9 cellular contexts compared by ENCODE assay signal in the genomic region with DNA sequence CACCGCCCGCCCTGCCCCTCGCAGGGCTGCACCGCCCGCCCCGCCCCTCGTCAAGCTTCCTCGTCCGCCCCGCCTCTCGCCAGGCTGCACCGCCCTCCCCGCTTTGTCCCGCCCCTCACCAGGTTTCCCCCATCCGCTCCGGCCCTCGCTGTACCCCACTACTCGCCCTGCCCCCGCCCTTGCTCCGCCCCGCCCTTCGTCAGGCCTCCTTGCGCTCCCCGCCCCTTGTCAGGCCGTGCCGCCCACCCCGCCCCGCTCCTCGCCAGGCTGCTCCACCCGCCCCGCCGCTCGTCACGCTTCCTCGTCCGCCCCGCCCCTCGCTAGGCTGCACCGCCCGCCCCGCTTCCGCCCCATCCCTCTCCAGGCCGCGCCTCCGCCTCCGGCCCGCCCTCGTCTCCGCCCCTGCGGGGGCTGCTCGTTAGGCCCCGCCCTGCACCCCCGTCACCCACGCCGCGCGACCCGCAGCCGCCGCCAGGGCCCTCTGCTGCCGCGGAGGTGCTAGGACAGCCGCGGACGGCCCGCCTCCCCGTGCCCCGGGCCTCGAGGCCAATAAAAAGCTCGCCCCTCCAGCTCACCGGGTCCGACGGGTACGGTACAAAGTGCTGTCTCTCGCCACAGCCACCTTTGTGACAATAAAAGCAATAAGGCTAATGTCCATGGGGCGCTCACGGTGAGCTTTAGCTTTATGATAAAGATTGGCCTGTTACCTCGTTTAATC. TPM values are rescaled to one million over a fixed set of nuclear protein-coding genes. Genes with fewer than 3 reads are reported as not detected.
DNase-seq lines count a peak whose midpoint lies in the region; ATAC-seq, FAIRE-seq and TF ChIP-seq lines count a peak whose summit lies in the region.
"Had no signal": no experiment of that assay in that cellular context is flagged by ENCODE, and none has a peak within 500 bp of the region (broad histone marks: within the 10 kb centered on the region; RNA-seq: fewer than 3 reads in every experiment).

No MANE protein-coding gene starts in this region.

- 1% methylated on average over 77 of the region's 78 CpGs for WGBS in HepG2 (ENCODE audit: low lambda C conversion rate)

- TF ChIP-seq POLR2A in HepG2 (IDR thresholded peaks at IDR 0.05; ENCODE audit: insufficient read depth in 1 of 2, low read depth in 2 of 2, low read length in 2 of 2): peak; percentile 52 to 68; a peak in 3 of 4 replicates

- H3K4me1 Mint-ChIP-seq in activated CD4-positive, alpha-beta T cell treated with anti-CD3 and anti-CD28 coated beads, Interleukin-2, amount 10 ng/mL, durations not matched to agents 7 days and 5 days: peaks cover 17% of the 10 kb centered on the region

- peak overlapping the region; percentile 96 for H3K4me3 Mint-ChIP-seq in activated CD4-positive, alpha-beta T cell treated with anti-CD3 and anti-CD28 coated beads, Interleukin-2, amount 10 ng/mL, durations not matched to agents 7 days and 5 days

- H3K9ac ChIP-seq in HepG2 (ENCODE audit: insufficient read depth, low read depth, low read length): peak overlapping the region; percentile 62

- no peaks in the 10 kb centered on the region for H3K9me3 Mint-ChIP-seq in activated CD4-positive, alpha-beta T cell treated with anti-CD3 and anti-CD28 coated beads, Interleukin-2, amount 10 ng/mL, durations not matched to agents 7 days and 5 days

- TF ChIP-seq RAD21 in HepG2 (CRISPR knock-in tag; IDR thresholded peaks at IDR 0.05): peak; percentile 67; the same call in 1 of the 2 replicates

- BruUV-seq in HepG2 (replicated peaks; lab: Mats Ljungman, UMichigan): no TSS peak

- peak overlapping the region; percentile 99 for H2AFZ ChIP-seq in HepG2 (ENCODE audit: low read length)

- peaks cover 3% of the 10 kb centered on the region for H3K27me3 Mint-ChIP-seq in activated CD4-positive, alpha-beta T cell treated with anti-CD3 and anti-CD28 coated beads, Interleukin-2, amount 10 ng/mL, durations not matched to agents 7 days and 5 days

- H3K4me1 ChIP-seq in HepG2 (ENCODE audit: insufficient read depth, low read length): peaks cover 30% of the 10 kb centered on the region

- H3K27me3 ChIP-seq in HepG2 (ENCODE audit: control insufficient read depth in 1 of 2, insufficient read depth in 2 of 2, low read length in 2 of 2): no peaks in the 10 kb centered on the region; a peak in 1 of 5 replicates

- TF ChIP-seq CTCF in HepG2 (CRISPR knock-in tag; IDR thresholded peaks at IDR 0.05): peak; percentile 78

- peak overlapping the region; percentile 97 for H3K4me2 ChIP-seq in HepG2 (ENCODE audit: low read depth, low read length)

- POLR2A ChIA-PET in activated CD4-positive, alpha-beta T cell treated with anti-CD3 and anti-CD28 coated beads, Interleukin-2, amount 10 ng/mL, durations not matched to agents 7 days and 5 days (lab: Charles Lee): no interaction called here
- POLR2A ChIA-PET in HepG2 (lab: Yijun Ruan, JAX): interaction anchor here (0.6 to 2.8 kb wide), 47 partner anchors 9 to 1118 kb away, joined by 3 to 29 read pairs (median 5); a partner anchor contains a TSS

- no peaks in the 10 kb centered on the region for H3K9me3 ChIP-seq in HepG2 (ENCODE audit: low read length)

- peak overlapping the region; percentile 53 to 70 (median 68) for H3K4me3 ChIP-seq in HepG2 (replicated peaks in 1 of 3; ENCODE audit: insufficient read depth in 1 of 3, low read depth in 2 of 3, low read length in 3 of 3)

- peaks cover 12% of the 10 kb centered on the region for H3K79me2 ChIP-seq in HepG2 (ENCODE audit: insufficient read depth, low read length)

- H3K27ac ChIP-seq in HepG2 (ENCODE audit: extremely low read length, insufficient read depth, low read length): peak overlapping the region; percentile 68

- FAIRE-seq in HepG2 (lab: Jason Lieb, UNC): peak; percentile 4

- peaks cover 22 to 29% of the 10 kb centered on the region in 2 experiments for H3K36me3 ChIP-seq in HepG2 (replicated peaks in 1 of 2; ENCODE audit: control insufficient read depth in 1 of 2, insufficient read depth in 2 of 2, low read length in 2 of 2)

- intact Hi-C loops in HepG2 (cut with micrococcal nuclease; ENCODE audit: unreplicated experiment): loop anchor here (1.0 to 5.0 kb wide), 3 partner anchors 109 to 209 kb away; a partner anchor contains a TSS

- in situ Hi-C loops in HepG2 (cut with HindIII; ENCODE audit: extremely low pct_ligation_motif_present, low pct_unique_long_range_greater_than_20kb): no loop called here

- peak; percentile 90 to 100 (median 97) for DNase-seq in C1 segment of cervical spinal cord (lab: John Stamatoyannopoulos, UW)
- DNase-seq in NCI-H526 treated with DMSO at 0.1 percent for 48 hours (lab: John Stamatoyannopoulos, UW): peak; percentile 92
- DNase-seq in activated CD4-positive, alpha-beta T cell treated with anti-CD3 and anti-CD28 coated beads, Interleukin-2, amount 10 ng/mL, durations not matched to agents 7 days and 5 days: peak; percentile 97
- peak; percentile 87 for DNase-seq in cortex of kidney (lab: John Stamatoyannopoulos, UW)
- DNase-seq in HepG2 (ENCODE audit: low spot score): peak; percentile 87
- DNase-seq in stimulated activated CD4-positive, alpha-beta T cell treated with anti-CD3 and anti-CD28 coated beads, Interleukin-2, amount 100 ng/mL, for 4 hours (ENCODE audit: low read depth): peak; percentile 99

- CTCF ChIA-PET in activated CD4-positive, alpha-beta T cell treated with anti-CD3 and anti-CD28 coated beads, Interleukin-2, amount 10 ng/mL, durations not matched to agents 7 days and 5 days (lab: Charles Lee): interaction anchor here (0.6 to 3.2 kb wide), 24 partner anchors 10 to 496 kb away, joined by 3 to 16 read pairs (median 3); a partner anchor contains a TSS
- CTCF ChIA-PET in HepG2 (lab: Yijun Ruan, JAX; ENCODE audit: low intra/inter-chr PET ratio, low total read pairs): no interaction called here

- peaks cover 4% of the 10 kb centered on the region; the same call in 1 of the 2 replicates for H4K20me1 ChIP-seq in HepG2 (ENCODE audit: insufficient read depth, low read length)

- H3K27ac Mint-ChIP-seq in activated CD4-positive, alpha-beta T cell treated with anti-CD3 and anti-CD28 coated beads, Interleukin-2, amount 10 ng/mL, durations not matched to agents 7 days and 5 days: peak overlapping the region; percentile 90

- TF ChIP-seq EP300 in HepG2 (IDR thresholded peaks at IDR 0.05; ENCODE audit: low read depth in 2 of 2, low read length in 2 of 2) (peak in 1 of 2 experiments; percentile 12; a peak in 1 of 4 replicates), HepG2 (CRISPR knock-in tag; IDR thresholded peaks at IDR 0.05; ENCODE audit: borderline replicate concordance) (no peak)

- peak; percentile 73 for ATAC-seq in GM19372 (IDR thresholded peaks at IDR 0.05; ENCODE audit: low read depth, unreplicated experiment)
- ATAC-seq in HG03520 (IDR thresholded peaks at IDR 0.05; ENCODE audit: unreplicated experiment): peak; percentile 83
- peak; percentile 74 for ATAC-seq in HepG2

- H3K36me3 Mint-ChIP-seq in activated CD4-positive, alpha-beta T cell treated with anti-CD3 and anti-CD28 coated beads, Interleukin-2, amount 10 ng/mL, durations not matched to agents 7 days and 5 days (ENCODE audit: low read depth): peaks cover 29% of the 10 kb centered on the region

RNA-seq across cellular contexts. Expression of a gene that starts 0.6 kb away (rescaled TPM):
- total RNA-seq in activated CD4-positive, alpha-beta T cell treated with anti-CD3 and anti-CD28 coated beads, Interleukin-2, amount 10 ng/mL, durations not matched to agents 7 days and 5 days: 10 to 100 TPM; 58.8 to 64.9 TPM
- total RNA-seq in HepG2 (2016; rRNA removed; fragmentation: Illumina TruSeq; extraction: Trizol): 103 and 104 TPM in 2 replicates
- 50.2 and 51.7 TPM in 2 replicates for total RNA-seq in HepG2 (2016; cell fraction: cytosol; rRNA removed; fragmentation: Illumina TruSeq; extraction: Trizol; ENCODE audit: low read depth)
- total RNA-seq in HepG2 (2016; cell fraction: insoluble cytoplasmic fraction; rRNA removed; fragmentation: Illumina TruSeq; extraction: Trizol): 93.4 and 106 TPM in 2 replicates
- 77.6 and 92.7 TPM in 2 replicates for total RNA-seq in HepG2 (2016; cell fraction: membrane; rRNA removed; fragmentation: Illumina TruSeq; extraction: Trizol)
- total RNA-seq in HepG2 (2016; cell fraction: nucleus; rRNA removed; fragmentation: Illumina TruSeq; extraction: Trizol): 62.5 and 67.1 TPM in 2 replicates
- polyA plus RNA-seq in HepG2 (2011; rRNA removed): 109 and 130 TPM in 2 replicates
- polyA plus RNA-seq in HepG2 (2011; cell fraction: cytosol; rRNA removed): 66.5 and 97.7 TPM in 2 replicates
- polyA plus RNA-seq in HepG2 (2011; cell fraction: nucleus; rRNA removed): 277 and 306 TPM in 2 replicates
- 76.3 and 101 TPM in 2 replicates for polyA plus RNA-seq in HepG2 (2012)
- 62.5 and 80.3 TPM in 2 replicates for polyA plus RNA-seq in HepG2 (2016; cell fraction: cytosol; fragmentation: Illumina TruSeq; extraction: Trizol; ENCODE audit: low read depth)
- polyA plus RNA-seq in HepG2 (2016; cell fraction: insoluble cytoplasmic fraction; fragmentation: Illumina TruSeq; extraction: Trizol; ENCODE audit: low read depth): 93.7 and 94.8 TPM in 2 replicates
- polyA plus RNA-seq in HepG2 (2016; cell fraction: membrane; fragmentation: Illumina TruSeq; extraction: Trizol; ENCODE audit: low read depth): 72.3 and 84.5 TPM in 2 replicates
- polyA plus RNA-seq in HepG2 (2016; cell fraction: nucleus; fragmentation: Illumina TruSeq; extraction: Trizol; ENCODE audit: insufficient read depth, low read depth): 145 and 149 TPM in 2 replicates
- 78.0 and 193 TPM in 2 replicates for polyA minus RNA-seq in HepG2 (2011; rRNA and poly(A)+ RNA removed; ENCODE audit: low replicate concordance)
- polyA minus RNA-seq in HepG2 (2011; cell fraction: cytosol; rRNA and poly(A)+ RNA removed): 37.2 and 45.9 TPM in 2 replicates
- 77.3 and 82.6 TPM in 2 replicates for polyA minus RNA-seq in HepG2 (2011; cell fraction: nucleus; rRNA and poly(A)+ RNA removed)

RNA-seq across cellular contexts. Expression of a gene that starts 29.9 kb away (rescaled TPM):
- not detected for total RNA-seq in activated CD4-positive, alpha-beta T cell treated with anti-CD3 and anti-CD28 coated beads, Interleukin-2, amount 10 ng/mL, durations not matched to agents 7 days and 5 days
- not detected in 2 replicates for total RNA-seq in HepG2 (2016; rRNA removed; fragmentation: Illumina TruSeq; extraction: Trizol)
- 0.10 TPM in 1 of 2 replicates, not detected in the other for total RNA-seq in HepG2 (2016; cell fraction: cytosol; rRNA removed; fragmentation: Illumina TruSeq; extraction: Trizol; ENCODE audit: low read depth)
- not detected in 2 replicates for total RNA-seq in HepG2 (2016; cell fraction: insoluble cytoplasmic fraction; rRNA removed; fragmentation: Illumina TruSeq; extraction: Trizol)
- total RNA-seq in HepG2 (2016; cell fraction: membrane; rRNA removed; fragmentation: Illumina TruSeq; extraction: Trizol): not detected in 2 replicates
- not detected in 2 replicates for total RNA-seq in HepG2 (2016; cell fraction: nucleus; rRNA removed; fragmentation: Illumina TruSeq; extraction: Trizol)
- 0.21 TPM in 1 of 2 replicates, not detected in the other for polyA plus RNA-seq in HepG2 (2011; rRNA removed)
- polyA plus RNA-seq in HepG2 (2011; cell fraction: cytosol; rRNA removed): 0.05 and 0.09 TPM in 2 replicates
- polyA plus RNA-seq in HepG2 (2011; cell fraction: nucleus; rRNA removed): 0.51 TPM in 1 of 2 replicates, not detected in the other
- not detected in 2 replicates for polyA plus RNA-seq in HepG2 (2012)
- polyA plus RNA-seq in HepG2 (2016; cell fraction: cytosol; fragmentation: Illumina TruSeq; extraction: Trizol; ENCODE audit: low read depth): not detected in 2 replicates
- polyA plus RNA-seq in HepG2 (2016; cell fraction: insoluble cytoplasmic fraction; fragmentation: Illumina TruSeq; extraction: Trizol; ENCODE audit: low read depth): not detected in 2 replicates
- polyA plus RNA-seq in HepG2 (2016; cell fraction: membrane; fragmentation: Illumina TruSeq; extraction: Trizol; ENCODE audit: low read depth): not detected in 2 replicates
- not detected in 2 replicates for polyA plus RNA-seq in HepG2 (2016; cell fraction: nucleus; fragmentation: Illumina TruSeq; extraction: Trizol; ENCODE audit: insufficient read depth, low read depth)
- 0.06 and 8.3 TPM in 2 replicates for polyA minus RNA-seq in HepG2 (2011; rRNA and poly(A)+ RNA removed; ENCODE audit: low replicate concordance)
- not detected in 2 replicates for polyA minus RNA-seq in HepG2 (2011; cell fraction: cytosol; rRNA and poly(A)+ RNA removed)
- not detected in 2 replicates for polyA minus RNA-seq in HepG2 (2011; cell fraction: nucleus; rRNA and poly(A)+ RNA removed)
- total RNA-seq: glomerular endothelial cell had no signal

RNA-seq across cellular contexts. Expression of a gene that starts 46.4 kb away (rescaled TPM):
- total RNA-seq in activated CD4-positive, alpha-beta T cell treated with anti-CD3 and anti-CD28 coated beads, Interleukin-2, amount 10 ng/mL, durations not matched to agents 7 days and 5 days: 1 to 10 TPM; 2.0 to 2.6 TPM
- 0.18 TPM in 1 of 2 replicates, not detected in the other for total RNA-seq in HepG2 (2016; rRNA removed; fragmentation: Illumina TruSeq; extraction: Trizol)
- total RNA-seq in HepG2 (2016; cell fraction: cytosol; rRNA removed; fragmentation: Illumina TruSeq; extraction: Trizol; ENCODE audit: low read depth): 0.51 TPM in 1 of 2 replicates, not detected in the other
- total RNA-seq in HepG2 (2016; cell fraction: insoluble cytoplasmic fraction; rRNA removed; fragmentation: Illumina TruSeq; extraction: Trizol): 0.06 TPM in 1 of 2 replicates, not detected in the other
- total RNA-seq in HepG2 (2016; cell fraction: membrane; rRNA removed; fragmentation: Illumina TruSeq; extraction: Trizol): 0.12 and 1.1 TPM in 2 replicates
- 0.71 TPM in 1 of 2 replicates, not detected in the other for total RNA-seq in HepG2 (2016; cell fraction: nucleus; rRNA removed; fragmentation: Illumina TruSeq; extraction: Trizol)
- polyA plus RNA-seq in HepG2 (2011; rRNA removed): 0.24 and 0.94 TPM in 2 replicates
- polyA plus RNA-seq in HepG2 (2011; cell fraction: cytosol; rRNA removed): 0.13 and 0.20 TPM in 2 replicates
- 0.45 and 1.0 TPM in 2 replicates for polyA plus RNA-seq in HepG2 (2011; cell fraction: nucleus; rRNA removed)
- 0.93 and 1.4 TPM in 2 replicates for polyA plus RNA-seq in HepG2 (2012)
- 0.38 and 0.63 TPM in 2 replicates for polyA plus RNA-seq in HepG2 (2016; cell fraction: cytosol; fragmentation: Illumina TruSeq; extraction: Trizol; ENCODE audit: low read depth)
- polyA plus RNA-seq in HepG2 (2016; cell fraction: insoluble cytoplasmic fraction; fragmentation: Illumina TruSeq; extraction: Trizol; ENCODE audit: low read depth): 0.98 TPM in 1 of 2 replicates, not detected in the other
- polyA plus RNA-seq in HepG2 (2016; cell fraction: membrane; fragmentation: Illumina TruSeq; extraction: Trizol; ENCODE audit: low read depth): 0.58 and 1.4 TPM in 2 replicates
- polyA plus RNA-seq in HepG2 (2016; cell fraction: nucleus; fragmentation: Illumina TruSeq; extraction: Trizol; ENCODE audit: insufficient read depth, low read depth): 0.41 TPM in 1 of 2 replicates, not detected in the other
- polyA minus RNA-seq in HepG2 (2011; rRNA and poly(A)+ RNA removed; ENCODE audit: low replicate concordance): 0.44 and 4.0 TPM in 2 replicates
- polyA minus RNA-seq in HepG2 (2011; cell fraction: cytosol; rRNA and poly(A)+ RNA removed): not detected in 2 replicates
- polyA minus RNA-seq in HepG2 (2011; cell fraction: nucleus; rRNA and poly(A)+ RNA removed): 0.37 and 1.8 TPM in 2 replicates

RNA-seq across cellular contexts. Expression of a gene that starts 55.7 kb away (rescaled TPM):
- not detected for total RNA-seq in activated CD4-positive, alpha-beta T cell treated with anti-CD3 and anti-CD28 coated beads, Interleukin-2, amount 10 ng/mL, durations not matched to agents 7 days and 5 days
- not detected in 2 replicates for total RNA-seq in HepG2 (2016; rRNA removed; fragmentation: Illumina TruSeq; extraction: Trizol)
- total RNA-seq in HepG2 (2016; cell fraction: cytosol; rRNA removed; fragmentation: Illumina TruSeq; extraction: Trizol; ENCODE audit: low read depth): not detected in 2 replicates
- not detected in 2 replicates for total RNA-seq in HepG2 (2016; cell fraction: insoluble cytoplasmic fraction; rRNA removed; fragmentation: Illumina TruSeq; extraction: Trizol)
- not detected in 2 replicates for total RNA-seq in HepG2 (2016; cell fraction: membrane; rRNA removed; fragmentation: Illumina TruSeq; extraction: Trizol)
- not detected in 2 replicates for total RNA-seq in HepG2 (2016; cell fraction: nucleus; rRNA removed; fragmentation: Illumina TruSeq; extraction: Trizol)
- not detected in 2 replicates for polyA plus RNA-seq in HepG2 (2011; rRNA removed)
- not detected in 2 replicates for polyA plus RNA-seq in HepG2 (2011; cell fraction: cytosol; rRNA removed)
- not detected in 2 replicates for polyA plus RNA-seq in HepG2 (2011; cell fraction: nucleus; rRNA removed)
- not detected in 2 replicates for polyA plus RNA-seq in HepG2 (2012)
- not detected in 2 replicates for polyA plus RNA-seq in HepG2 (2016; cell fraction: cytosol; fragmentation: Illumina TruSeq; extraction: Trizol; ENCODE audit: low read depth)
- polyA plus RNA-seq in HepG2 (2016; cell fraction: insoluble cytoplasmic fraction; fragmentation: Illumina TruSeq; extraction: Trizol; ENCODE audit: low read depth): not detected in 2 replicates
- not detected in 2 replicates for polyA plus RNA-seq in HepG2 (2016; cell fraction: membrane; fragmentation: Illumina TruSeq; extraction: Trizol; ENCODE audit: low read depth)
- not detected in 2 replicates for polyA plus RNA-seq in HepG2 (2016; cell fraction: nucleus; fragmentation: Illumina TruSeq; extraction: Trizol; ENCODE audit: insufficient read depth, low read depth)
- polyA minus RNA-seq in HepG2 (2011; rRNA and poly(A)+ RNA removed; ENCODE audit: low replicate concordance): not detected in 2 replicates
- not detected in 2 replicates for polyA minus RNA-seq in HepG2 (2011; cell fraction: cytosol; rRNA and poly(A)+ RNA removed)
- not detected in 2 replicates for polyA minus RNA-seq in HepG2 (2011; cell fraction: nucleus; rRNA and poly(A)+ RNA removed)
- total RNA-seq: glomerular endothelial cell had no signal

Comparison
In these comparisons a context has a peak if more than half of its experiments do, and no peak if none do; other contexts are left out.
1. Peak in every context shown above with its lines: DNase-seq, ATAC-seq, H3K4me3 ChIP-seq and H3K27ac ChIP-seq.